Comparison of ENCODE assay signal across 23 cellular contexts in genomic region chr3:186517218-186517617, GRCh38. TPM values are rescaled to one million over a fixed set of nuclear protein-coding genes. Genes with fewer than 3 reads are reported as not detected.
DNase-seq lines count a peak whose midpoint lies in the region; ATAC-seq and TF ChIP-seq lines count a peak whose summit lies in the region.
"Had no signal": no experiment of that assay in that cellular context is flagged by ENCODE, and none has a peak within 500 bp of the region (broad histone marks: within the 10 kb centered on the region; RNA-seq: fewer than 3 reads in every experiment).

No MANE protein-coding gene starts in this region.

- H3K9me3 Mint-ChIP-seq in activated CD4-positive, alpha-beta T cell treated with anti-CD3 and anti-CD28 coated beads, Interleukin-2, amount 10 ng/mL, durations not matched to agents 7 days and 5 days = peaks cover 2% of the 10 kb centered on the region
- H3K9me3 Mint-ChIP-seq in activated CD4-positive, alpha-beta T cell treated with anti-CD3 and anti-CD28 coated beads, Interleukin-2, amount 10 ng/mL, durations not matched to agents 24 days and 14 days = peaks cover 3% of the 10 kb centered on the region
- H3K9me3 Mint-ChIP-seq in CD4-positive, alpha-beta memory T cell = no peaks in the 10 kb centered on the region
- no peaks in the 10 kb centered on the region for H3K9me3 Mint-ChIP-seq in activated T-helper 17 cell treated with anti-CD3 and anti-CD28 coated beads, Interleukin-2, amount 50 U/mL, for 72 hours
- peaks cover 6% of the 10 kb centered on the region for H3K9me3 Mint-ChIP-seq in WTC11
- H3K9me3 Mint-ChIP-seq: CD4-positive, CD25-positive, alpha-beta regulatory T cell; IgD-negative memory B cell had no signal

- peaks cover 4% of the 10 kb centered on the region for H3K36me3 Mint-ChIP-seq in activated CD4-positive, alpha-beta T cell treated with anti-CD3 and anti-CD28 coated beads, Interleukin-2, amount 10 ng/mL, durations not matched to agents 7 days and 5 days (ENCODE audit: low read depth)
- no peaks in the 10 kb centered on the region for H3K36me3 Mint-ChIP-seq in activated CD4-positive, alpha-beta T cell treated with anti-CD3 and anti-CD28 coated beads, Interleukin-2, amount 10 ng/mL, durations not matched to agents 24 days and 14 days (ENCODE audit: low read depth)
- no peaks in the 10 kb centered on the region for H3K36me3 Mint-ChIP-seq in CD4-positive, alpha-beta memory T cell
- peaks cover 6% of the 10 kb centered on the region for H3K36me3 Mint-ChIP-seq in activated T-helper 17 cell treated with anti-CD3 and anti-CD28 coated beads, Interleukin-2, amount 50 U/mL, for 72 hours (ENCODE audit: low read depth)
- H3K36me3 Mint-ChIP-seq in WTC11 = no peaks in the 10 kb centered on the region
- H3K36me3 Mint-ChIP-seq: CD4-positive, CD25-positive, alpha-beta regulatory T cell; IgD-negative memory B cell had no signal

- intact Hi-C loops in activated CD4-positive, alpha-beta T cell treated with anti-CD3 and anti-CD28 coated beads, Interleukin-2, amount 10 ng/mL, durations not matched to agents 24 days and 14 days (cut with micrococcal nuclease) = no loop called here
- intact Hi-C loops in CD4-positive, alpha-beta memory T cell (cut with micrococcal nuclease) = no loop called here

- H3F3A ChIP-seq in Loucy (ENCODE audit: low read depth) = peaks cover 14% of the 10 kb centered on the region

- no peaks in the 10 kb centered on the region for H3K79me2 ChIP-seq in Loucy (ENCODE audit: insufficient read depth, low read length)

- peaks cover 67% of the 10 kb centered on the region for H3K4me1 Mint-ChIP-seq in activated CD4-positive, alpha-beta T cell treated with anti-CD3 and anti-CD28 coated beads, Interleukin-2, amount 10 ng/mL, durations not matched to agents 7 days and 5 days
- peaks cover 49% of the 10 kb centered on the region for H3K4me1 Mint-ChIP-seq in activated CD4-positive, alpha-beta T cell treated with anti-CD3 and anti-CD28 coated beads, Interleukin-2, amount 10 ng/mL, durations not matched to agents 24 days and 14 days
- H3K4me1 Mint-ChIP-seq in CD4-positive, alpha-beta memory T cell = peaks cover 56 to 93% (median 72%) of the 10 kb centered on the region in 4 donors
- H3K4me1 Mint-ChIP-seq in activated T-helper 17 cell treated with anti-CD3 and anti-CD28 coated beads, Interleukin-2, amount 50 U/mL, for 72 hours = peaks cover 72% of the 10 kb centered on the region
- peaks cover 5% of the 10 kb centered on the region; the same call in 1 of the 2 replicates for H3K4me1 Mint-ChIP-seq in WTC11

- no peaks in the 10 kb centered on the region for H3K9me2 ChIP-seq in Loucy (replicated peaks; ENCODE audit: low read depth, low read length)

- H4K20me1 ChIP-seq in Loucy (ENCODE audit: insufficient read depth, low read length, poor library complexity, severe bottlenecking) = no peaks in the 10 kb centered on the region
- H4K20me1 ChIP-seq: BLaER1 had no signal

- no peak overlapping the region for H3K4me3 Mint-ChIP-seq in activated CD4-positive, alpha-beta T cell treated with anti-CD3 and anti-CD28 coated beads, Interleukin-2, amount 10 ng/mL, durations not matched to agents 7 days and 5 days
- H3K4me3 Mint-ChIP-seq in activated CD4-positive, alpha-beta T cell treated with anti-CD3 and anti-CD28 coated beads, Interleukin-2, amount 10 ng/mL, durations not matched to agents 24 days and 14 days = no peak overlapping the region
- H3K4me3 Mint-ChIP-seq in CD4-positive, alpha-beta memory T cell = peak overlapping the region in 4 of 8 donors; percentile 10 to 32 (median 14)
- H3K4me3 Mint-ChIP-seq in activated T-helper 17 cell treated with anti-CD3 and anti-CD28 coated beads, Interleukin-2, amount 50 U/mL, for 72 hours = peak overlapping the region; percentile 62
- H3K4me3 Mint-ChIP-seq in WTC11 = no peak overlapping the region

- H3K4me1 ChIP-seq in CD4-positive, alpha-beta memory T cell (ENCODE audit: insufficient read depth, low read length) = peaks cover 79% of the 10 kb centered on the region
- peaks cover 94% of the 10 kb centered on the region for H3K4me1 ChIP-seq in Loucy (ENCODE audit: insufficient read depth, low read length, poor library complexity, severe bottlenecking)
- H3K4me1 ChIP-seq: SJSA1 had no signal

- H3K36me3 ChIP-seq in CD4-positive, alpha-beta memory T cell (ENCODE audit: insufficient read depth, low read length) = no peaks in the 10 kb centered on the region
- no peaks in the 10 kb centered on the region for H3K36me3 ChIP-seq in Loucy (ENCODE audit: insufficient read depth, low read length)
- H3K36me3 ChIP-seq: BLaER1, SJSA1 had no signal

- peak; percentile 13 for ATAC-seq in activated T-helper 17 cell treated with anti-CD3 and anti-CD28 coated beads, Interleukin-2, amount 50 U/mL, for 72 hours (replicated peaks)
- no peak for ATAC-seq in WTC11

- TF ChIP-seq CTCF in Loucy (conservative IDR thresholded peaks at IDR 0.05; ENCODE audit: low read length) (no peak), WTC11 (IDR thresholded peaks at IDR 0.05) (no peak)

- no peaks in the 10 kb centered on the region for H3K9me3 ChIP-seq in CD4-positive, alpha-beta memory T cell (ENCODE audit: control insufficient read depth in 1 of 2, low read length in 2 of 2)
- H3K9me3 ChIP-seq in Loucy (ENCODE audit: insufficient read depth, low read depth, low read length) = no peaks in the 10 kb centered on the region
- H3K9me3 ChIP-seq: SJSA1 had no signal

- peak overlapping the region; percentile 22 for H3K27ac Mint-ChIP-seq in activated CD4-positive, alpha-beta T cell treated with anti-CD3 and anti-CD28 coated beads, Interleukin-2, amount 10 ng/mL, durations not matched to agents 7 days and 5 days
- no peak overlapping the region for H3K27ac Mint-ChIP-seq in activated CD4-positive, alpha-beta T cell treated with anti-CD3 and anti-CD28 coated beads, Interleukin-2, amount 10 ng/mL, durations not matched to agents 24 days and 14 days
- H3K27ac Mint-ChIP-seq in CD4-positive, alpha-beta memory T cell = peak overlapping the region; percentile 6 to 85 (median 81)
- peak overlapping the region; percentile 10 for H3K27ac Mint-ChIP-seq in activated T-helper 17 cell treated with anti-CD3 and anti-CD28 coated beads, Interleukin-2, amount 50 U/mL, for 72 hours
- no peak overlapping the region for H3K27ac Mint-ChIP-seq in WTC11

- no peak overlapping the region for H2AFZ ChIP-seq in Loucy (ENCODE audit: low read length)

- no peak for DNase-seq in activated CD4-positive, alpha-beta T cell treated with anti-CD3 and anti-CD28 coated beads, Interleukin-2, amount 10 ng/mL, durations not matched to agents 7 days and 5 days
- DNase-seq in activated CD4-positive, alpha-beta T cell treated with anti-CD3 and anti-CD28 coated beads, Interleukin-2, amount 10 ng/mL, durations not matched to agents 24 days and 14 days = no peak
- DNase-seq in CD4-positive, alpha-beta memory T cell = no peak
- no peak for DNase-seq in WTC11 (ENCODE audit: low spot score)
- DNase-seq in NCI-H1436 (lab: John Stamatoyannopoulos, UW) = no peak
- DNase-seq in GM19238 (ENCODE audit: insufficient read length, low spot score) = no peak
- DNase-seq: CD4-positive, CD25-positive, alpha-beta regulatory T cell; COR-L47; DMS53; HCEC 1CT; NCI-H1092; NCI-H1436 treated with DMSO at 0.1 percent for 48 hours; NCI-H526; NCI-H82; NK-92 treated with Interleukin-12 subunit alpha and Interleukin-12 subunit beta, amount 100 ng/mL, for 24 hours; Right ventricle myocardium superior; RPMI8226 had no signal

- H3K27me3 ChIP-seq in CD4-positive, alpha-beta memory T cell (ENCODE audit: insufficient read depth, low read length) = no peaks in the 10 kb centered on the region
- H3K27me3 ChIP-seq in Loucy (ENCODE audit: insufficient read depth, low read length, poor library complexity, severe bottlenecking) = no peaks in the 10 kb centered on the region
- H3K27me3 ChIP-seq: BLaER1 had no signal

- H3K9ac ChIP-seq in Loucy (ENCODE audit: low read depth, low read length, poor library complexity, severe bottlenecking) = peak overlapping the region; percentile 80
- H3K9ac ChIP-seq: BLaER1, KMS-11 had no signal

- no peak overlapping the region for H3K4me3 ChIP-seq in CD4-positive, alpha-beta memory T cell (ENCODE audit: low read length in 2 of 2)
- H3K4me3 ChIP-seq in Loucy (ENCODE audit: low read length, poor library complexity, severe bottlenecking) = no peak overlapping the region
- H3K4me3 ChIP-seq: BLaER1, SJSA1 had no signal

- H3K27me3 Mint-ChIP-seq in activated CD4-positive, alpha-beta T cell treated with anti-CD3 and anti-CD28 coated beads, Interleukin-2, amount 10 ng/mL, durations not matched to agents 7 days and 5 days = no peaks in the 10 kb centered on the region
- H3K27me3 Mint-ChIP-seq in activated CD4-positive, alpha-beta T cell treated with anti-CD3 and anti-CD28 coated beads, Interleukin-2, amount 10 ng/mL, durations not matched to agents 24 days and 14 days = no peaks in the 10 kb centered on the region
- no peaks in the 10 kb centered on the region for H3K27me3 Mint-ChIP-seq in CD4-positive, alpha-beta memory T cell
- H3K27me3 Mint-ChIP-seq in activated T-helper 17 cell treated with anti-CD3 and anti-CD28 coated beads, Interleukin-2, amount 50 U/mL, for 72 hours = no peaks in the 10 kb centered on the region
- no peaks in the 10 kb centered on the region; the same call in 1 of the 2 replicates for H3K27me3 Mint-ChIP-seq in WTC11 (ENCODE audit: low read depth)
- H3K27me3 Mint-ChIP-seq: CD4-positive, CD25-positive, alpha-beta regulatory T cell had no signal

- CTCF ChIA-PET in activated CD4-positive, alpha-beta T cell treated with anti-CD3 and anti-CD28 coated beads, Interleukin-2, amount 10 ng/mL, durations not matched to agents 7 days and 5 days (lab: Charles Lee) = interaction anchor here (0.7 to 2.8 kb wide), 2 partner anchors 10 to 11 kb away, joined by 3 to 7 read pairs; no protein-coding TSS in a partner anchor
- CTCF ChIA-PET in CD4-positive, alpha-beta memory T cell (lab: Charles Lee; ENCODE audit: partially characterized antibody) = interaction anchor here (1.4 to 2.5 kb wide), 2 partner anchors 23 to 574 kb away, joined by 5 to 14 read pairs; no protein-coding TSS in a partner anchor
- CTCF ChIA-PET in WTC11 (lab: Charles Lee) = interaction anchor here (1.0 to 1.3 kb wide), 2 partner anchors 12 to 255 kb away, joined by 3 to 4 read pairs; no protein-coding TSS in a partner anchor

- POLR2A ChIA-PET in activated CD4-positive, alpha-beta T cell treated with anti-CD3 and anti-CD28 coated beads, Interleukin-2, amount 10 ng/mL, durations not matched to agents 7 days and 5 days (lab: Charles Lee) = no interaction called here
- POLR2A ChIA-PET in CD4-positive, alpha-beta memory T cell (lab: Charles Lee; ENCODE audit: partially characterized antibody) = interaction anchor here (1.0 to 4.5 kb wide), 4 partner anchors 13 to 622 kb away, joined by 3 to 14 read pairs (median 4); partner anchors contain the start of genes RPL39L and TRA2B
- POLR2A ChIA-PET in WTC11 (lab: Charles Lee) = no interaction called here

- H3K4me2 ChIP-seq in Loucy (ENCODE audit: low read depth, low read length, poor library complexity, severe bottlenecking) = peak overlapping the region; percentile 81
- H3K4me2 ChIP-seq: KMS-11 had no signal

- no peak overlapping the region for H3K27ac ChIP-seq in CD4-positive, alpha-beta memory T cell (ENCODE audit: low read depth, low read length)
- H3K27ac ChIP-seq: BLaER1, KMS-11, SJSA1 had no signal

RNA-seq across cellular contexts. Expression of gene CRYGS, which starts 27.0 kb away (rescaled TPM):
- 1 to 10 TPM; 4.5 to 5.7 TPM for total RNA-seq in activated CD4-positive, alpha-beta T cell treated with anti-CD3 and anti-CD28 coated beads, Interleukin-2, amount 10 ng/mL, durations not matched to agents 7 days and 5 days
- total RNA-seq in activated CD4-positive, alpha-beta T cell treated with anti-CD3 and anti-CD28 coated beads, Interleukin-2, amount 10 ng/mL, durations not matched to agents 24 days and 14 days = 4.4 and 4.8 TPM in 2 replicates
- total RNA-seq in CD4-positive, alpha-beta memory T cell = 10 to 100 TPM; 12.1 to 12.6 TPM
- polyA plus RNA-seq in CD4-positive, alpha-beta memory T cell = 1 to 10 TPM in 1 of 2 donors, not detected in 1; 1.2 TPM
- 1 to 10 TPM; 2.4 to 4.9 TPM for total RNA-seq in activated T-helper 17 cell treated with anti-CD3 and anti-CD28 coated beads, Interleukin-2, amount 50 U/mL, for 72 hours
- total RNA-seq in WTC11 (2021) = 1.7 to 2.9 TPM (median 1.9 TPM) in 3 replicates
- polyA plus RNA-seq: IgD-negative memory B cell had no signal

RNA-seq across cellular contexts. Expression of gene TBCCD1, which starts 49.9 kb away (rescaled TPM):
- 10 to 100 TPM; 14.3 to 14.6 TPM for total RNA-seq in activated CD4-positive, alpha-beta T cell treated with anti-CD3 and anti-CD28 coated beads, Interleukin-2, amount 10 ng/mL, durations not matched to agents 7 days and 5 days
- 20.9 and 21.4 TPM in 2 replicates for total RNA-seq in activated CD4-positive, alpha-beta T cell treated with anti-CD3 and anti-CD28 coated beads, Interleukin-2, amount 10 ng/mL, durations not matched to agents 24 days and 14 days
- 10 to 100 TPM; 20.4 to 21.0 TPM for total RNA-seq in CD4-positive, alpha-beta memory T cell
- polyA plus RNA-seq in CD4-positive, alpha-beta memory T cell = 10 to 100 TPM; 20.1 to 28.6 TPM
- 1 to 10 TPM; 7.8 to 9.7 TPM for total RNA-seq in activated T-helper 17 cell treated with anti-CD3 and anti-CD28 coated beads, Interleukin-2, amount 50 U/mL, for 72 hours
- 10.6 to 11.5 TPM (median 11.3 TPM) in 3 replicates for total RNA-seq in WTC11 (2021)

RNA-seq across cellular contexts. Expression of gene DNAJB11, which starts 53.3 kb away (rescaled TPM):
- 10 to 100 TPM; 54.9 to 57.3 TPM for total RNA-seq in activated CD4-positive, alpha-beta T cell treated with anti-CD3 and anti-CD28 coated beads, Interleukin-2, amount 10 ng/mL, durations not matched to agents 7 days and 5 days
- total RNA-seq in activated CD4-positive, alpha-beta T cell treated with anti-CD3 and anti-CD28 coated beads, Interleukin-2, amount 10 ng/mL, durations not matched to agents 24 days and 14 days = 74.0 and 77.7 TPM in 2 replicates
- total RNA-seq in CD4-positive, alpha-beta memory T cell = 10 to 100 TPM; 34.0 to 38.6 TPM
- 10 to 100 TPM; 37.6 to 40.0 TPM for polyA plus RNA-seq in CD4-positive, alpha-beta memory T cell
- 10 to 100 TPM; 22.4 to 46.7 TPM for total RNA-seq in activated T-helper 17 cell treated with anti-CD3 and anti-CD28 coated beads, Interleukin-2, amount 50 U/mL, for 72 hours
- total RNA-seq in WTC11 (2021) = 44.2 to 56.3 TPM (median 47.8 TPM) in 3 replicates

Comparison
In these comparisons a context has a peak if more than half of its experiments do, and no peak if none do; other contexts are left out.
1. H3K27ac Mint-ChIP-seq: peak in activated CD4-positive, alpha-beta T cell treated with anti-CD3 and anti-CD28 coated beads, Interleukin-2, amount 10 ng/mL, durations not matched to agents 7 days and 5 days (single experiment), CD4-positive, alpha-beta memory T cell (7 of 7) and activated T-helper 17 cell treated with anti-CD3 and anti-CD28 coated beads, Interleukin-2, amount 50 U/mL, for 72 hours (single experiment); none in activated CD4-positive, alpha-beta T cell treated with anti-CD3 and anti-CD28 coated beads, Interleukin-2, amount 10 ng/mL, durations not matched to agents 24 days and 14 days (single experiment) and WTC11 (single experiment).